ENCODE assay signal across 8 cellular contexts in genomic region chr1:10909697-10910489, GRCh38.
DNase-seq lines count a peak whose midpoint lies in the region; FAIRE-seq and TF ChIP-seq lines count a peak whose summit lies in the region.

No MANE protein-coding gene starts in this region.

- no peak overlapping the region for H3K27ac ChIP-seq in esophagus squamous epithelium
- H3K27ac ChIP-seq in small intestine (ENCODE audit: low read depth in 1 of 2, low read length in 1 of 2): no peak overlapping the region

- no peak for FAIRE-seq in small intestine (lab: Jason Lieb, UNC)

- peak; percentile 19 to 64 for DNase-seq in NCI-H526 (lab: John Stamatoyannopoulos, UW)
- no peak for DNase-seq in NCI-H526 treated with DMSO at 0.1 percent for 48 hours (lab: John Stamatoyannopoulos, UW)
- DNase-seq in NCI-H345 treated with DMSO at 0.1 percent for 48 hours (lab: John Stamatoyannopoulos, UW; ENCODE audit: unreplicated experiment): peak; percentile 10
- DNase-seq in activated CD8-positive, alpha-beta memory T cell treated with anti-CD3 and anti-CD28 coated beads, Interleukin-2, amount 50 U/mL, for 24 hours (ENCODE audit: extremely low read depth): peak; percentile 54
- DNase-seq in esophagus squamous epithelium (lab: John Stamatoyannopoulos, UW): no peak
- peak; percentile 56 for DNase-seq in small intestine
- DNase-seq in pons (ENCODE audit: low spot score): no peak
- DNase-seq in NCI-H446 treated with DMSO at 0.1 percent for 48 hours (lab: John Stamatoyannopoulos, UW): no peak

- TF ChIP-seq POLR2A in esophagus squamous epithelium (IDR thresholded peaks at IDR 0.05): no peak

- WGBS in esophagus squamous epithelium, 2 donors: 39 to 45% methylated on average over 7 to 8 of the region's 16 CpGs
- 36 to 48% (median 48%) methylated on average over 12 to 16 of the region's 16 CpGs for WGBS in small intestine, 3 donors

- peak; percentile 20 to 62 (median 42) for TF ChIP-seq CTCF in esophagus squamous epithelium (IDR thresholded peaks at IDR 0.05)

- H3K27me3 ChIP-seq in esophagus squamous epithelium: peaks cover 0 to 10% (median 0%) of the 10 kb centered on the region in 4 donors
- no peaks in the 10 kb centered on the region for H3K27me3 ChIP-seq in small intestine (ENCODE audit: control insufficient read depth in 2 of 2, insufficient read depth in 2 of 2, low read length in 2 of 2)

- H3K9me3 ChIP-seq in esophagus squamous epithelium (no peaks in the 10 kb centered on the region), small intestine (ENCODE audit: control insufficient read depth, low read depth) (no peaks in the 10 kb centered on the region)

- H3K4me3 ChIP-seq in esophagus squamous epithelium (no peak overlapping the region), small intestine (ENCODE audit: low read depth in 1 of 2, low read length in 2 of 2) (no peak overlapping the region)

- intact Hi-C loops in esophagus squamous epithelium (cut with DNase I): no loop called here

- H3K36me3 ChIP-seq in esophagus squamous epithelium (no peaks in the 10 kb centered on the region), small intestine (ENCODE audit: control insufficient read depth in 2 of 2, insufficient read depth in 2 of 2, low read length in 2 of 2) (no peaks in the 10 kb centered on the region)

- H3K4me1 ChIP-seq in esophagus squamous epithelium: peaks cover 0 to 27% (median 6%) of the 10 kb centered on the region in 3 donors
- no peaks in the 10 kb centered on the region for H3K4me1 ChIP-seq in small intestine (ENCODE audit: control insufficient read depth in 2 of 2, insufficient read depth in 1 of 2, low read depth in 1 of 2, low read length in 1 of 2)

Comparison
In these comparisons a context has a peak if more than half of its experiments do, and no peak if none do; other contexts are left out.
1. DNase-seq: peak in NCI-H526 (2 of 2), NCI-H345 treated with DMSO at 0.1 percent for 48 hours (single experiment), activated CD8-positive, alpha-beta memory T cell treated with anti-CD3 and anti-CD28 coated beads, Interleukin-2, amount 50 U/mL, for 24 hours (single experiment) and small intestine (single experiment); none in NCI-H526 treated with DMSO at 0.1 percent for 48 hours (single experiment), esophagus squamous epithelium (single experiment), pons (single experiment) and NCI-H446 treated with DMSO at 0.1 percent for 48 hours (single experiment).